1 cellular context compared by ENCODE assay signal in the genomic region with DNA sequence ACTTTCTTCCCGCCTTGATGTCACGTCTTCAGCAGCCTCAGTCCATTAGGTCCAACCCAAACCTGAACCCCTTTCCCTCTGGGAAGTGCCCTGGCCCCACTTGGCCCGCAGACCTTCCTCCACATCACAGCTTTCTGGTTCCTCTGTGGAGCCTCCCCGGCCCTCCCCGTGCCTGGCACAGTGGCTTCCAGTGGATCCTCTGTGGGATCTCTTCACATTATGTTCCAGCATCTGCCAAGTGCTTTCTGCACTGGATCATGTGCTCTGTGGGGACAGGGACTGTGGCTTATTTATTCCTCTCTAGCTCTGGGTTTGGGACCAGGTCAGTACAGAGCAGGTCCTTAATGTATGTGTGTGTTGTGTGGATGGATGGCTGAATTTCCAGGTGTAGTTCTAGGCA.
TF ChIP-seq lines count a peak whose summit lies in the region.

No MANE protein-coding gene starts in this region.

TF ChIP-seq in GM23338, 12 proteins besides CTCF, POLR2A, EP300 and RAD21 (continued from another document):
- TF ChIP-seq, protein P1, sequence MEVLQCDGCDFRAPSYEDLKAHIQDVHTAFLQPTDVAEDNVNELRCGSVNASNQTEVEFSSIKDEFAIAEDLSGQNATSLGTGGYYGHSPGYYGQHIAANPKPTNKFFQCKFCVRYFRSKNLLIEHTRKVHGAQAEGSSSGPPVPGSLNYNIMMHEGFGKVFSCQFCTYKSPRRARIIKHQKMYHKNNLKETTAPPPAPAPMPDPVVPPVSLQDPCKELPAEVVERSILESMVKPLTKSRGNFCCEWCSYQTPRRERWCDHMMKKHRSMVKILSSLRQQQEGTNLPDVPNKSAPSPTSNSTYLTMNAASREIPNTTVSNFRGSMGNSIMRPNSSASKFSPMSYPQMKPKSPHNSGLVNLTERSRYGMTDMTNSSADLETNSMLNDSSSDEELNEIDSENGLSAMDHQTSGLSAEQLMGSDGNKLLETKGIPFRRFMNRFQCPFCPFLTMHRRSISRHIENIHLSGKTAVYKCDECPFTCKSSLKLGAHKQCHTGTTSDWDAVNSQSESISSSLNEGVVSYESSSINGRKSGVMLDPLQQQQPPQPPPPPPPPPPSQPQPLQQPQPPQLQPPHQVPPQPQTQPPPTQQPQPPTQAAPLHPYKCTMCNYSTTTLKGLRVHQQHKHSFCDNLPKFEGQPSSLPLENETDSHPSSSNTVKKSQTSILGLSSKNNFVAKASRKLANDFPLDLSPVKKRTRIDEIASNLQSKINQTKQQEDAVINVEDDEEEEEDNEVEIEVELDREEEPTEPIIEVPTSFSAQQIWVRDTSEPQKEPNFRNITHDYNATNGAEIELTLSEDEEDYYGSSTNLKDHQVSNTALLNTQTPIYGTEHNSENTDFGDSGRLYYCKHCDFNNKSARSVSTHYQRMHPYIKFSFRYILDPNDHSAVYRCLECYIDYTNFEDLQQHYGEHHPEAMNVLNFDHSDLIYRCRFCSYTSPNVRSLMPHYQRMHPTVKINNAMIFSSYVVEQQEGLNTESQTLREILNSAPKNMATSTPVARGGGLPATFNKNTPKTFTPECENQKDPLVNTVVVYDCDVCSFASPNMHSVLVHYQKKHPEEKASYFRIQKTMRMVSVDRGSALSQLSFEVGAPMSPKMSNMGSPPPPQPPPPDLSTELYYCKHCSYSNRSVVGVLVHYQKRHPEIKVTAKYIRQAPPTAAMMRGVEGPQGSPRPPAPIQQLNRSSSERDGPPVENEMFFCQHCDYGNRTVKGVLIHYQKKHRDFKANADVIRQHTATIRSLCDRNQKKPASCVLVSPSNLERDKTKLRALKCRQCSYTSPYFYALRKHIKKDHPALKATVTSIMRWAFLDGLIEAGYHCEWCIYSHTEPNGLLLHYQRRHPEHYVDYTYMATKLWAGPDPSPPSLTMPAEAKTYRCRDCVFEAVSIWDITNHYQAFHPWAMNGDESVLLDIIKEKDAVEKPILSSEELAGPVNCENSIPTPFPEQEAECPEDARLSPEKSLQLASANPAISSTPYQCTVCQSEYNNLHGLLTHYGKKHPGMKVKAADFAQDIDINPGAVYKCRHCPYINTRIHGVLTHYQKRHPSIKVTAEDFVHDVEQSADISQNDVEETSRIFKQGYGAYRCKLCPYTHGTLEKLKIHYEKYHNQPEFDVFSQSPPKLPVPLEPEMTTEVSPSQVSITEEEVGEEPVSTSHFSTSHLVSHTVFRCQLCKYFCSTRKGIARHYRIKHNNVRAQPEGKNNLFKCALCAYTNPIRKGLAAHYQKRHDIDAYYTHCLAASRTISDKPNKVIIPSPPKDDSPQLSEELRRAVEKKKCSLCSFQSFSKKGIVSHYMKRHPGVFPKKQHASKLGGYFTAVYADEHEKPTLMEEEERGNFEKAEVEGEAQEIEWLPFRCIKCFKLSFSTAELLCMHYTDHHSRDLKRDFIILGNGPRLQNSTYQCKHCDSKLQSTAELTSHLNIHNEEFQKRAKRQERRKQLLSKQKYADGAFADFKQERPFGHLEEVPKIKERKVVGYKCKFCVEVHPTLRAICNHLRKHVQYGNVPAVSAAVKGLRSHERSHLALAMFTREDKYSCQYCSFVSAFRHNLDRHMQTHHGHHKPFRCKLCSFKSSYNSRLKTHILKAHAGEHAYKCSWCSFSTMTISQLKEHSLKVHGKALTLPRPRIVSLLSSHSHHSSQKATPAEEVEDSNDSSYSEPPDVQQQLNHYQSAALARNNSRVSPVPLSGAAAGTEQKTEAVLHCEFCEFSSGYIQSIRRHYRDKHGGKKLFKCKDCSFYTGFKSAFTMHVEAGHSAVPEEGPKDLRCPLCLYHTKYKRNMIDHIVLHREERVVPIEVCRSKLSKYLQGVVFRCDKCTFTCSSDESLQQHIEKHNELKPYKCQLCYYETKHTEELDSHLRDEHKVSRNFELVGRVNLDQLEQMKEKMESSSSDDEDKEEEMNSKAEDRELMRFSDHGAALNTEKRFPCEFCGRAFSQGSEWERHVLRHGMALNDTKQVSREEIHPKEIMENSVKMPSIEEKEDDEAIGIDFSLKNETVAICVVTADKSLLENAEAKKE (CRISPR knock-in tag; IDR thresholded peaks at IDR 0.05), result no peak
- no peak for TF ChIP-seq CREB1 (CRISPR knock-in tag; IDR thresholded peaks at IDR 0.05; ENCODE audit: low read depth)
- TF ChIP-seq STAT1 (IDR thresholded peaks at IDR 0.05; ENCODE audit: unreplicated experiment), result no peak
- TF ChIP-seq NANOG (IDR thresholded peaks at IDR 0.05; ENCODE audit: borderline replicate concordance), result no peak
- TF ChIP-seq JUNB (IDR thresholded peaks at IDR 0.05; ENCODE audit: unreplicated experiment), result no peak
- TF ChIP-seq POLR2AphosphoS5 (IDR thresholded peaks at IDR 0.05; ENCODE audit: low read depth), result no peak
- TF ChIP-seq, protein P2, sequence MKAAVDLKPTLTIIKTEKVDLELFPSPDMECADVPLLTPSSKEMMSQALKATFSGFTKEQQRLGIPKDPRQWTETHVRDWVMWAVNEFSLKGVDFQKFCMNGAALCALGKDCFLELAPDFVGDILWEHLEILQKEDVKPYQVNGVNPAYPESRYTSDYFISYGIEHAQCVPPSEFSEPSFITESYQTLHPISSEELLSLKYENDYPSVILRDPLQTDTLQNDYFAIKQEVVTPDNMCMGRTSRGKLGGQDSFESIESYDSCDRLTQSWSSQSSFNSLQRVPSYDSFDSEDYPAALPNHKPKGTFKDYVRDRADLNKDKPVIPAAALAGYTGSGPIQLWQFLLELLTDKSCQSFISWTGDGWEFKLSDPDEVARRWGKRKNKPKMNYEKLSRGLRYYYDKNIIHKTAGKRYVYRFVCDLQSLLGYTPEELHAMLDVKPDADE (IDR thresholded peaks at IDR 0.05), result no peak
- no peak for TF ChIP-seq ZNF114 (CRISPR knock-in tag; IDR thresholded peaks at IDR 0.05)
- no peak for TF ChIP-seq EZH2 (IDR thresholded peaks at IDR 0.05; ENCODE audit: low read depth, unreplicated experiment)
- TF ChIP-seq, protein P3, sequence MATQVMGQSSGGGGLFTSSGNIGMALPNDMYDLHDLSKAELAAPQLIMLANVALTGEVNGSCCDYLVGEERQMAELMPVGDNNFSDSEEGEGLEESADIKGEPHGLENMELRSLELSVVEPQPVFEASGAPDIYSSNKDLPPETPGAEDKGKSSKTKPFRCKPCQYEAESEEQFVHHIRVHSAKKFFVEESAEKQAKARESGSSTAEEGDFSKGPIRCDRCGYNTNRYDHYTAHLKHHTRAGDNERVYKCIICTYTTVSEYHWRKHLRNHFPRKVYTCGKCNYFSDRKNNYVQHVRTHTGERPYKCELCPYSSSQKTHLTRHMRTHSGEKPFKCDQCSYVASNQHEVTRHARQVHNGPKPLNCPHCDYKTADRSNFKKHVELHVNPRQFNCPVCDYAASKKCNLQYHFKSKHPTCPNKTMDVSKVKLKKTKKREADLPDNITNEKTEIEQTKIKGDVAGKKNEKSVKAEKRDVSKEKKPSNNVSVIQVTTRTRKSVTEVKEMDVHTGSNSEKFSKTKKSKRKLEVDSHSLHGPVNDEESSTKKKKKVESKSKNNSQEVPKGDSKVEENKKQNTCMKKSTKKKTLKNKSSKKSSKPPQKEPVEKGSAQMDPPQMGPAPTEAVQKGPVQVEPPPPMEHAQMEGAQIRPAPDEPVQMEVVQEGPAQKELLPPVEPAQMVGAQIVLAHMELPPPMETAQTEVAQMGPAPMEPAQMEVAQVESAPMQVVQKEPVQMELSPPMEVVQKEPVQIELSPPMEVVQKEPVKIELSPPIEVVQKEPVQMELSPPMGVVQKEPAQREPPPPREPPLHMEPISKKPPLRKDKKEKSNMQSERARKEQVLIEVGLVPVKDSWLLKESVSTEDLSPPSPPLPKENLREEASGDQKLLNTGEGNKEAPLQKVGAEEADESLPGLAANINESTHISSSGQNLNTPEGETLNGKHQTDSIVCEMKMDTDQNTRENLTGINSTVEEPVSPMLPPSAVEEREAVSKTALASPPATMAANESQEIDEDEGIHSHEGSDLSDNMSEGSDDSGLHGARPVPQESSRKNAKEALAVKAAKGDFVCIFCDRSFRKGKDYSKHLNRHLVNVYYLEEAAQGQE (IDR thresholded peaks at IDR 0.05; ENCODE audit: unreplicated experiment), result no peak
- no peak for TF ChIP-seq ZNF331 (CRISPR knock-in tag; IDR thresholded peaks at IDR 0.05; ENCODE audit: low read depth)
